In the genomic region with DNA sequence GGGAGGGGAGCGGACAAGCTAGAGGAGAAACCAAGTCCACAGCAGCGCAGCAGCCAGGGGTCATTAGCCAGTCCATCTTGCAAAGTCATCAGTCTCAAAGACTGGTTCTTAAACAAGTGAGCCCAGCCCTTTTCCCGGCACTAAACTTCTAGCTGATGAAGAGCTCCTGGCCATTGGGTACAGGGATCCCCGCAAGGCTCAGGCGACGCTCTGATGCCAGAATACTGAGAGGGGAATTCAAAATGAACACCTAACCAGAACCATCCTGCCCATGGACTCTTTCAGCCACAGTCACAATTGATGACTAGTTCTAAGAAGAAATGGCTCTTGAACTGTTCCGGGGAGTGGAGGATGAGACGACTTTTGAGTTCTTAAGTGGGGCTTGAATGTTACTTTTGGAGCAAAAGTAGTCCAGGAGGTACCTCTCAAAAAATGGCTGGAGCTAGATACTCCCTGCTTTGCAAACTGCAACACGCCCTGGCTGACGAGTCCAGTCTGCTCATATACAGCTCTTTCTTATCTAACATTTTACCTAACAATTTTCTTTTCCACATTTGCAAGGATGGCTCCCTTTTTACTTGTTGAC, we compare ENCODE assay signal across 33 cellular contexts. TPM values are rescaled to one million over a fixed set of nuclear protein-coding genes. Genes with fewer than 3 reads are reported as not detected.
DNase-seq lines count a peak whose midpoint lies in the region; ATAC-seq and TF ChIP-seq lines count a peak whose summit lies in the region.
"Had no signal": no experiment of that assay in that cellular context is flagged by ENCODE, and none has a peak within 500 bp of the region (broad histone marks: within the 10 kb centered on the region; RNA-seq: fewer than 3 reads in every experiment).

No MANE protein-coding gene starts in this region.

- H3K27ac Mint-ChIP-seq in WTC11 = no peak overlapping the region
- H3K27ac Mint-ChIP-seq: activated CD8-positive, alpha-beta T cell treated with anti-CD3 and anti-CD28 coated beads, Interleukin-2, amount 10 ng/mL, durations not matched to agents 7 days and 5 days; activated naive CD8-positive, alpha-beta T cell treated with anti-CD3 and anti-CD28 coated beads, Interleukin-2, amount 10 ng/mL, durations not matched to agents 7 days and 5 days; CD8-positive, alpha-beta T cell had no signal

- H2AFZ ChIP-seq in hepatocyte = no peak overlapping the region
- H2AFZ ChIP-seq: PC-9 had no signal

- peaks cover 14% of the 10 kb centered on the region for H4K20me1 ChIP-seq in hepatocyte (ENCODE audit: insufficient read depth, poor library complexity, severe bottlenecking)

- WGBS in hepatocyte (ENCODE audit: low lambda C conversion rate, missing lambda C conversion rate) = 12% methylated on average over 10 of the region's 10 CpGs

- peak overlapping the region; percentile 19 for H3K9ac ChIP-seq in skeletal muscle satellite cell (ENCODE audit: low read depth, low read length)

- no peaks in the 10 kb centered on the region for H3K9me3 ChIP-seq in hepatocyte (ENCODE audit: low read depth)
- H3K9me3 ChIP-seq in skeletal muscle satellite cell (replicated peaks; ENCODE audit: low read length) = no peaks in the 10 kb centered on the region
- H3K9me3 ChIP-seq: gastrocnemius medialis, lower lobe of right lung, prostate gland, upper lobe of left lung had no signal

- peak overlapping the region; percentile 53 for H3K4me3 Mint-ChIP-seq in WTC11
- H3K4me3 Mint-ChIP-seq: activated CD8-positive, alpha-beta T cell treated with anti-CD3 and anti-CD28 coated beads, Interleukin-2, amount 10 ng/mL, durations not matched to agents 7 days and 5 days; activated naive CD8-positive, alpha-beta T cell treated with anti-CD3 and anti-CD28 coated beads, Interleukin-2, amount 10 ng/mL, durations not matched to agents 7 days and 5 days; CD8-positive, alpha-beta T cell had no signal

- TF ChIP-seq CTCF in WTC11 (IDR thresholded peaks at IDR 0.05) (no peak), hepatocyte (IDR thresholded peaks at IDR 0.05; ENCODE audit: poor library complexity) (no peak), GM10248 (IDR thresholded peaks at IDR 0.05; ENCODE audit: control extremely low read depth, extremely low read depth, low read depth, missing control alignments) (no peak)

- H3K36me3 ChIP-seq in hepatocyte (replicated peaks; ENCODE audit: insufficient read depth, low read depth) = no peaks in the 10 kb centered on the region
- H3K36me3 ChIP-seq in skeletal muscle satellite cell (ENCODE audit: insufficient read depth, low read length) = peaks cover 4% of the 10 kb centered on the region
- H3K36me3 ChIP-seq: gastrocnemius medialis, lower lobe of right lung, prostate gland, upper lobe of left lung had no signal

- H3K79me2 ChIP-seq in hepatocyte = peaks cover 30% of the 10 kb centered on the region

- no peak overlapping the region for H3K27ac ChIP-seq in hepatocyte
- H3K27ac ChIP-seq: 22Rv1, gastrocnemius medialis, lower lobe of right lung, PC-9, prostate gland, upper lobe of left lung had no signal

- peak; percentile 25 for DNase-seq in DMS 273 (lab: John Stamatoyannopoulos, UW; ENCODE audit: unreplicated experiment)
- no peak for DNase-seq in DMS 273 treated with DMSO at 0.1 percent for 48 hours (lab: John Stamatoyannopoulos, UW)
- no peak for DNase-seq in WTC11 (ENCODE audit: low spot score)
- DNase-seq in hepatocyte (ENCODE audit: low spot score) = no peak
- DNase-seq in foreskin melanocyte = no peak
- DNase-seq in cerebellum (ENCODE audit: low spot score) = no peak
- no peak for DNase-seq in GM10248 (ENCODE audit: extremely low spot score)
- DNase-seq: activated CD4-positive, CD25-positive, alpha-beta regulatory T cell treated with anti-CD3 and anti-CD28 coated beads, Interleukin-2, amount 50 U/mL, for 72 hours; activated CD8-positive, alpha-beta T cell treated with anti-CD3 and anti-CD28 coated beads, Interleukin-2, amount 10 ng/mL, durations not matched to agents 7 days and 5 days; activated effector memory CD4-positive, alpha-beta T cell treated with Interleukin-2 at 50 U/mL for 16 hours; activated naive CD8-positive, alpha-beta T cell treated with anti-CD3 and anti-CD28 coated beads, Interleukin-2, amount 10 ng/mL, durations not matched to agents 7 days and 5 days; activated T-cell treated with anti-CD3 and anti-CD28 coated beads for 4 hours; CD8-positive, alpha-beta T cell; DMS79; effector memory CD4-positive, alpha-beta T cell; gastrocnemius medialis; H7; kidney; lower lobe of right lung; NCI-H1092; NCI-H2029; NCI-H345; SHP77; stimulated activated CD4-positive, alpha-beta T cell treated with anti-CD3 and anti-CD28 coated beads, Interleukin-1b, Interleukin-23, amount 100 ng/mL, for 48 hours; upper lobe of left lung had no signal

- H3K4me1 ChIP-seq in hepatocyte (ENCODE audit: insufficient read depth) (no peaks in the 10 kb centered on the region), skeletal muscle satellite cell (ENCODE audit: control insufficient read depth, insufficient read depth, low read length) (peaks cover 19% of the 10 kb centered on the region)
- H3K4me1 ChIP-seq: prostate gland had no signal

- CTCF ChIA-PET in WTC11 (lab: Charles Lee) (interaction anchor here (1.1 to 1.7 kb wide), 3 partner anchors 25 to 372 kb away, joined by 3 to 11 read pairs (median 4); a partner anchor contains a TSS), GM10248 (lab: Yijun Ruan, JAX) (interaction anchor here (1.1 kb wide), 1 partner anchor 23 kb away, joined by 3 read pairs; no protein-coding TSS in a partner anchor)

- H3K9me2 ChIP-seq in hepatocyte (replicated peaks; ENCODE audit: insufficient read depth) = no peaks in the 10 kb centered on the region

- no peaks in the 10 kb centered on the region for H3K36me3 Mint-ChIP-seq in WTC11
- H3K36me3 Mint-ChIP-seq: activated naive CD8-positive, alpha-beta T cell treated with anti-CD3 and anti-CD28 coated beads, Interleukin-2, amount 10 ng/mL, durations not matched to agents 7 days and 5 days; CD8-positive, alpha-beta T cell had no signal

- H3K27me3 ChIP-seq in hepatocyte (peaks cover 52% of the 10 kb centered on the region), skeletal muscle satellite cell (ENCODE audit: control insufficient read depth, insufficient read depth, low read length) (no peaks in the 10 kb centered on the region)

- H3K4me3 ChIP-seq in hepatocyte = peak overlapping the region; percentile 11
- no peak overlapping the region for H3K4me3 ChIP-seq in skeletal muscle satellite cell (ENCODE audit: low read length)
- H3K4me3 ChIP-seq: gastrocnemius medialis, GM12878, lower lobe of right lung, PC-9, prostate gland, upper lobe of left lung had no signal

- H3K4me2 ChIP-seq in hepatocyte = peak overlapping the region; percentile 74
- H3K4me2 ChIP-seq in skeletal muscle satellite cell (ENCODE audit: low read length) = peak overlapping the region; percentile 51
- H3K4me2 ChIP-seq: PC-9 had no signal

- ATAC-seq in WTC11 = no peak
- ATAC-seq: activated CD8-positive, alpha-beta T cell treated with anti-CD3 and anti-CD28 coated beads, Interleukin-2, amount 10 ng/mL, durations not matched to agents 7 days and 5 days; CD8-positive, alpha-beta T cell; esophagus mucosa; gastrocnemius medialis; GM12878; HepG2; lower lobe of right lung had no signal

- POLR2A ChIA-PET in WTC11 (lab: Charles Lee) (no interaction called here), GM10248 (lab: Yijun Ruan, JAX) (no interaction called here)

- peaks cover 71% of the 10 kb centered on the region for H3K27me3 Mint-ChIP-seq in WTC11 (ENCODE audit: low read depth)

- H3K9me3 Mint-ChIP-seq in WTC11 = no peaks in the 10 kb centered on the region
- H3K9me3 Mint-ChIP-seq: activated naive CD8-positive, alpha-beta T cell treated with anti-CD3 and anti-CD28 coated beads, Interleukin-2, amount 10 ng/mL, durations not matched to agents 7 days and 5 days had no signal

- peaks cover 44% of the 10 kb centered on the region for H3K4me1 Mint-ChIP-seq in WTC11

TF ChIP-seq in WTC11, 78 proteins besides CTCF, POLR2A, EP300 and RAD21:
- TF ChIP-seq ESRRA (CRISPR knock-in tag; IDR thresholded peaks at IDR 0.05; ENCODE audit: borderline replicate concordance) = no peak
- TF ChIP-seq, protein P1, sequence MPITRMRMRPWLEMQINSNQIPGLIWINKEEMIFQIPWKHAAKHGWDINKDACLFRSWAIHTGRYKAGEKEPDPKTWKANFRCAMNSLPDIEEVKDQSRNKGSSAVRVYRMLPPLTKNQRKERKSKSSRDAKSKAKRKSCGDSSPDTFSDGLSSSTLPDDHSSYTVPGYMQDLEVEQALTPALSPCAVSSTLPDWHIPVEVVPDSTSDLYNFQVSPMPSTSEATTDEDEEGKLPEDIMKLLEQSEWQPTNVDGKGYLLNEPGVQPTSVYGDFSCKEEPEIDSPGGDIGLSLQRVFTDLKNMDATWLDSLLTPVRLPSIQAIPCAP (CRISPR knock-in tag; IDR thresholded peaks at IDR 0.05) = no peak
- no peak for TF ChIP-seq TCF7 (CRISPR knock-in tag; IDR thresholded peaks at IDR 0.05; ENCODE audit: low read depth)
- TF ChIP-seq JAZF1 (CRISPR knock-in tag; IDR thresholded peaks at IDR 0.05) = no peak
- TF ChIP-seq, protein P2, sequence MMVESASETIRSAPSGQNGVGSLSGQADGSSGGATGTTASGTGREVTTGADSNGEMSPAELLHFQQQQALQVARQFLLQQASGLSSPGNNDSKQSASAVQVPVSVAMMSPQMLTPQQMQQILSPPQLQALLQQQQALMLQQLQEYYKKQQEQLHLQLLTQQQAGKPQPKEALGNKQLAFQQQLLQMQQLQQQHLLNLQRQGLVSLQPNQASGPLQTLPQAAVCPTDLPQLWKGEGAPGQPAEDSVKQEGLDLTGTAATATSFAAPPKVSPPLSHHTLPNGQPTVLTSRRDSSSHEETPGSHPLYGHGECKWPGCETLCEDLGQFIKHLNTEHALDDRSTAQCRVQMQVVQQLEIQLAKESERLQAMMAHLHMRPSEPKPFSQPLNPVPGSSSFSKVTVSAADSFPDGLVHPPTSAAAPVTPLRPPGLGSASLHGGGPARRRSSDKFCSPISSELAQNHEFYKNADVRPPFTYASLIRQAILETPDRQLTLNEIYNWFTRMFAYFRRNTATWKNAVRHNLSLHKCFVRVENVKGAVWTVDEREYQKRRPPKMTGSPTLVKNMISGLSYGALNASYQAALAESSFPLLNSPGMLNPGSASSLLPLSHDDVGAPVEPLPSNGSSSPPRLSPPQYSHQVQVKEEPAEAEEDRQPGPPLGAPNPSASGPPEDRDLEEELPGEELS (CRISPR knock-in tag; IDR thresholded peaks at IDR 0.05) = no peak
- no peak for TF ChIP-seq CBFB (CRISPR knock-in tag; IDR thresholded peaks at IDR 0.05; ENCODE audit: low read depth)

RNA-seq across cellular contexts. Expression of a gene that starts 2.6 kb away (rescaled TPM):
- total RNA-seq in WTC11 (2021) = 0.23 to 0.37 TPM in 2 of 3 replicates, not detected in the other
- total RNA-seq in hepatocyte = 18.7 and 23.2 TPM in 2 replicates
- 21.2 and 24.7 TPM in 2 replicates for polyA plus RNA-seq in hepatocyte
- total RNA-seq in skeletal muscle satellite cell (2012; rRNA removed) = 37.5 and 41.9 TPM in 2 replicates
- total RNA-seq in cerebellum = 2.7 TPM
- total RNA-seq: activated CD8-positive, alpha-beta T cell treated with anti-CD3 and anti-CD28 coated beads, Interleukin-2, amount 10 ng/mL, durations not matched to agents 7 days and 5 days; activated naive CD8-positive, alpha-beta T cell treated with anti-CD3 and anti-CD28 coated beads, Interleukin-2, amount 10 ng/mL, durations not matched to agents 7 days and 5 days; CD8-positive, alpha-beta T cell; GM12878; HepG2; lower lobe of right lung had no signal
- polyA plus RNA-seq: GM12878, HepG2 had no signal

RNA-seq across cellular contexts. Expression of a gene that starts 25.2 kb away (rescaled TPM):
- not detected in 3 replicates for total RNA-seq in WTC11 (2021)
- total RNA-seq in hepatocyte = not detected in 2 replicates
- polyA plus RNA-seq in hepatocyte = not detected in 2 replicates
- not detected in 2 replicates for total RNA-seq in skeletal muscle satellite cell (2012; rRNA removed)
- not detected for total RNA-seq in cerebellum
- total RNA-seq: activated CD8-positive, alpha-beta T cell treated with anti-CD3 and anti-CD28 coated beads, Interleukin-2, amount 10 ng/mL, durations not matched to agents 7 days and 5 days; activated naive CD8-positive, alpha-beta T cell treated with anti-CD3 and anti-CD28 coated beads, Interleukin-2, amount 10 ng/mL, durations not matched to agents 7 days and 5 days; CD8-positive, alpha-beta T cell; esophagus mucosa; gastrocnemius medialis; GM12878; H7; HepG2; kidney; lower lobe of right lung; PC-9; prostate gland; skeletal muscle tissue; upper lobe of left lung had no signal
- polyA plus RNA-seq: GM12878, HepG2 had no signal
